Comparison of ENCODE assay signal across 19 cellular contexts in the genomic region with DNA sequence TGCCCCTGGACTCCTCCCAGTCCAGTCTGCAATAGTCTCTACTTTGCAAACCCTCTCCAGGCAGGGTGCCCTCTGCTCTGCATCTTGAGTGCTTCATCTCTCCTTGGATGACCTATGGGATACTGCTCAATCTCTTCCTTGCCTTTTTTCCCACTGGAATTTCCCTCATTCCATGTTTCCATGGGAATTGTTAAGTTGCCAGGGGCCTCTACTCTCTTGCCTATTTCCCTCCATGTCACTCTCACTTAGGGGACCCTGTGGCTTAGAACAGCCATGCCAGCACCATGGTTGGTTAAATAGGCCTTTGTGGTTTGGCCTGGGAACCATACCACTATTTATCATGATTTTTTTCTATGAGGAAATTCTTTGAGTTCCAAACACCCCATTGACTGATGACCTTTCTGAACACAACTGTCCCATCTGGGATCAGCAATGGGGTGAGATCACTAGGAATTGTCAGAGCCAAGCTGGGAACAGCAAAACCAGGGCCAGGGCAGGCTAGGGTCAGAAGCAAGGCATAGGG.
DNase-seq lines count a peak whose midpoint lies in the region; ATAC-seq and TF ChIP-seq lines count a peak whose summit lies in the region.
"Had no signal": no experiment of that assay in that cellular context is flagged by ENCODE, and none has a peak within 500 bp of the region (broad histone marks: within the 10 kb centered on the region; RNA-seq: fewer than 3 reads in every experiment).

No MANE protein-coding gene starts in this region.

- DNase-seq in Right ventricle myocardium inferior (ENCODE audit: missing footprints), result peak; percentile 54
- DNase-seq in right atrium auricular region (ENCODE audit: low spot score), result no peak
- DNase-seq in body of pancreas, result peak in 1 of 4 donors; percentile 10
- DNase-seq in mesenchymal stem cell, result peak; percentile 70
- peak; percentile 44 for DNase-seq in upper lobe of right lung
- DNase-seq in DMS 273 (lab: John Stamatoyannopoulos, UW; ENCODE audit: unreplicated experiment), result no peak
- no peak for DNase-seq in GM10266 (ENCODE audit: extremely low spot score)
- no peak for DNase-seq in stimulated activated CD4-positive, alpha-beta T cell treated with anti-CD3 and anti-CD28 coated beads, Interleukin-2, amount 100 ng/mL, for 24 hours
- DNase-seq: activated CD8-positive, alpha-beta T cell treated with anti-CD3 and anti-CD28 coated beads for 36 hours; activated naive CD8-positive, alpha-beta T cell treated with anti-CD3 and anti-CD28 coated beads, Interleukin-2, amount 10 ng/mL, durations not matched to agents 7 days and 5 days; activated T-cell treated with anti-CD3 and anti-CD28 coated beads, Interleukin-2, amount 50 U/mL, for 72 hours; NCI-H1694 treated with DMSO at 0.1 percent for 48 hours; NK-92 treated with Interleukin-12 subunit alpha and Interleukin-12 subunit beta, amount 100 ng/mL, for 24 hours; ovary; T-cell; tibial artery had no signal

- ATAC-seq in Right ventricle myocardium inferior, result no peak
- ATAC-seq in body of pancreas, result peak; percentile 40
- ATAC-seq in upper lobe of right lung, result peak; percentile 65
- ATAC-seq: activated CD8-positive, alpha-beta T cell treated with anti-CD3 and anti-CD28 coated beads for 36 hours; activated T-cell treated with anti-CD3 and anti-CD28 coated beads, Interleukin-2, amount 50 U/mL, for 72 hours; HCT116; T-cell had no signal

- no peak overlapping the region for H3K4me2 ChIP-seq in mesenchymal stem cell (ENCODE audit: low read length, poor library complexity, severe bottlenecking)

- TF ChIP-seq CTCF in right atrium auricular region (IDR thresholded peaks at IDR 0.05) (no peak), body of pancreas (IDR thresholded peaks at IDR 0.05) (no peak), upper lobe of right lung (IDR thresholded peaks at IDR 0.05) (no peak), GM10266 (IDR thresholded peaks at IDR 0.05; ENCODE audit: control insufficient read depth, insufficient read depth, low read depth, missing control alignments) (no peak)

- H3K9ac ChIP-seq in mesenchymal stem cell (ENCODE audit: low read length), result no peak overlapping the region

- no peak overlapping the region for H3K27ac ChIP-seq in right atrium auricular region
- H3K27ac ChIP-seq in body of pancreas, result no peak overlapping the region
- H3K27ac ChIP-seq in mesenchymal stem cell (ENCODE audit: low read length, poor library complexity, severe bottlenecking), result no peak overlapping the region
- H3K27ac ChIP-seq in upper lobe of right lung, result peak overlapping the region; percentile 5
- H3K27ac ChIP-seq: 22Rv1, cardiac muscle cell, ovary, tibial artery had no signal

- peak overlapping the region; percentile 53 to 85 for H2BK12ac ChIP-seq in mesenchymal stem cell (ENCODE audit: low read length in 2 of 2)

- no peak overlapping the region for H4K8ac ChIP-seq in mesenchymal stem cell (ENCODE audit: low read length)

- no peaks in the 10 kb centered on the region for H3K9me3 ChIP-seq in right atrium auricular region
- H3K9me3 ChIP-seq in body of pancreas, result no peaks in the 10 kb centered on the region
- H3K9me3 ChIP-seq in mesenchymal stem cell (ENCODE audit: control insufficient read depth, low read length), result no peaks in the 10 kb centered on the region
- H3K9me3 ChIP-seq in upper lobe of right lung, result no peaks in the 10 kb centered on the region
- H3K9me3 ChIP-seq: ovary, tibial artery had no signal

- H2AFZ ChIP-seq in mesenchymal stem cell (ENCODE audit: low read depth, low read length), result no peak overlapping the region

- peak overlapping the region in 1 of 2 experiments; percentile 86 for H3K18ac ChIP-seq in mesenchymal stem cell (ENCODE audit: low read depth in 1 of 2, low read length in 2 of 2)

- no peak overlapping the region for H2BK5ac ChIP-seq in mesenchymal stem cell (ENCODE audit: low read depth, low read length, poor library complexity, severe bottlenecking)

- no peaks in the 10 kb centered on the region for H3K27me3 ChIP-seq in right atrium auricular region
- H3K27me3 ChIP-seq in body of pancreas, result no peaks in the 10 kb centered on the region
- no peaks in the 10 kb centered on the region for H3K27me3 ChIP-seq in mesenchymal stem cell (ENCODE audit: control insufficient read depth in 1 of 2, insufficient read depth in 1 of 2, low read length in 2 of 2)
- no peaks in the 10 kb centered on the region for H3K27me3 ChIP-seq in upper lobe of right lung
- H3K27me3 ChIP-seq: cardiac muscle cell, ovary, tibial artery had no signal

- H2BK15ac ChIP-seq in mesenchymal stem cell (ENCODE audit: low read depth, poor library complexity, severe bottlenecking), result no peak overlapping the region

- H3K4me1 ChIP-seq in right atrium auricular region (peaks cover 0 to 41% of the 10 kb centered on the region in 2 donors), body of pancreas (peaks cover 21% of the 10 kb centered on the region), mesenchymal stem cell (ENCODE audit: control insufficient read depth, insufficient read depth, low read depth, low read length) (peaks cover 14% of the 10 kb centered on the region), upper lobe of right lung (peaks cover 26% of the 10 kb centered on the region)

- no peaks in the 10 kb centered on the region for H3K79me1 ChIP-seq in mesenchymal stem cell (replicated peaks; ENCODE audit: low read length, poor library complexity, severe bottlenecking)

- no peak overlapping the region for H3K23ac ChIP-seq in mesenchymal stem cell (ENCODE audit: low read length in 2 of 2)

- H3K4me3 ChIP-seq in right atrium auricular region (no peak overlapping the region), body of pancreas (no peak overlapping the region), mesenchymal stem cell (ENCODE audit: insufficient read depth in 1 of 2, low read depth in 1 of 2, low read length in 2 of 2) (no peak overlapping the region), upper lobe of right lung (no peak overlapping the region)
- H3K4me3 ChIP-seq: cardiac muscle cell, ovary, tibial artery had no signal

- peak overlapping the region; percentile 22 for H2BK120ac ChIP-seq in mesenchymal stem cell (ENCODE audit: low read depth, low read length)

- peak overlapping the region in 1 of 2 experiments; percentile 26 for H3K14ac ChIP-seq in mesenchymal stem cell (ENCODE audit: low read length in 2 of 2)

- H2AK5ac ChIP-seq in mesenchymal stem cell (ENCODE audit: low read length, severe bottlenecking), result peak overlapping the region; percentile 7

- H4K91ac ChIP-seq in mesenchymal stem cell (ENCODE audit: low read length), result peak overlapping the region; percentile 81

- peak overlapping the region; percentile 30 to 33 for H3K4ac ChIP-seq in mesenchymal stem cell (ENCODE audit: low read depth in 1 of 2, low read length in 2 of 2)

- H3K36me3 ChIP-seq in right atrium auricular region, result no peaks in the 10 kb centered on the region
- H3K36me3 ChIP-seq in body of pancreas (replicated peaks in 1 of 2; ENCODE audit: insufficient read depth in 1 of 2, low read depth in 2 of 2), result no peaks in the 10 kb centered on the region
- no peaks in the 10 kb centered on the region for H3K36me3 ChIP-seq in mesenchymal stem cell (ENCODE audit: control insufficient read depth in 1 of 2, insufficient read depth in 2 of 2, low read depth in 1 of 2, low read length in 2 of 2)
- H3K36me3 ChIP-seq in upper lobe of right lung, result no peaks in the 10 kb centered on the region
- H3K36me3 ChIP-seq: cardiac muscle cell, ovary, tibial artery had no signal

- intact Hi-C loops in Right ventricle myocardium inferior (cut with DNase I) (loop anchor here (5.0 kb wide), 1 partner anchor 93 kb away; a partner anchor contains a TSS), body of pancreas (cut with DNase I) (no loop called here), upper lobe of right lung (cut with DNase I) (no loop called here)

- TF ChIP-seq POLR2A in body of pancreas (IDR thresholded peaks at IDR 0.05), result no peak

Comparison
In these comparisons a context has a peak if more than half of its experiments do, and no peak if none do; other contexts are left out.
1. DNase-seq: peak in Right ventricle myocardium inferior (single experiment), mesenchymal stem cell (single experiment) and upper lobe of right lung (single experiment); none in right atrium auricular region (single experiment), DMS 273 (single experiment), GM10266 (single experiment) and stimulated activated CD4-positive, alpha-beta T cell treated with anti-CD3 and anti-CD28 coated beads, Interleukin-2, amount 100 ng/mL, for 24 hours (0 of 2).